9 cellular contexts compared by ENCODE assay signal in genomic region chr5:149358818-149359217, GRCh38. TPM values are rescaled to one million over a fixed set of nuclear protein-coding genes. Genes with fewer than 3 reads are reported as not detected.
DNase-seq lines count a peak whose midpoint lies in the region; ATAC-seq, FAIRE-seq and TF ChIP-seq lines count a peak whose summit lies in the region.
"Had no signal": no experiment of that assay in that cellular context is flagged by ENCODE, and none has a peak within 500 bp of the region (broad histone marks: within the 10 kb centered on the region; RNA-seq: fewer than 3 reads in every experiment).

No MANE protein-coding gene starts in this region.

- BruUV-seq in PC-9 (replicated peaks; lab: Mats Ljungman, UMichigan): no TSS peak

- H3K27ac Mint-ChIP-seq in endodermal cell: no peak overlapping the region

- H3K9me3 ChIP-seq in GM23248 (ENCODE audit: low read depth) (no peaks in the 10 kb centered on the region), PC-9 (ENCODE audit: insufficient read depth, low read depth) (no peaks in the 10 kb centered on the region), endodermal cell (ENCODE audit: control insufficient read depth, low read length) (no peaks in the 10 kb centered on the region), parathyroid adenoma (ENCODE audit: control insufficient read depth, low read length) (no peaks in the 10 kb centered on the region)

- H3K36me3 Mint-ChIP-seq in endodermal cell (ENCODE audit: low read depth): peaks cover 15% of the 10 kb centered on the region

- H3K27ac ChIP-seq in GM23248: no peak overlapping the region
- no peak overlapping the region for H3K27ac ChIP-seq in PC-9
- no peak overlapping the region for H3K27ac ChIP-seq in endodermal cell (ENCODE audit: low read depth, low read length)
- no peak overlapping the region for H3K27ac ChIP-seq in parathyroid adenoma

- CTCF ChIA-PET in PC-9 (lab: Charles Lee): interaction anchor here (0.7 to 1.7 kb wide), 2 partner anchors 13 to 538 kb away, joined by 3 to 7 read pairs; no protein-coding TSS in a partner anchor

- POLR2A ChIA-PET in PC-9 (lab: Charles Lee; ENCODE audit: unreplicated experiment): interaction anchor here (0.6 kb wide), 1 partner anchor 32 kb away, joined by 4 read pairs; no protein-coding TSS in a partner anchor

- intact Hi-C loops in PC-9 (cut with micrococcal nuclease; ENCODE audit: unreplicated experiment): loop anchor here (5.0 kb wide), 1 partner anchor 37 kb away; no protein-coding TSS in a partner anchor

- no peaks in the 10 kb centered on the region for H3K9me3 Mint-ChIP-seq in endodermal cell

- H3K9ac ChIP-seq in GM23248 (peak overlapping the region; percentile 79; the same call in 1 of the 2 replicates), endodermal cell (ENCODE audit: extremely low read depth, low read length, poor library complexity, severe bottlenecking) (no peak overlapping the region), parathyroid adenoma (no peak overlapping the region)

- 0 out of 2 replicates have a peak, but pooled peaks cover 2% of the 10 kb centered on the region for H3K4me1 ChIP-seq in GM23248 (ENCODE audit: insufficient read depth)
- peaks cover 14% of the 10 kb centered on the region; the same call in 1 of the 2 replicates for H3K4me1 ChIP-seq in PC-9 (replicated peaks; ENCODE audit: insufficient read depth)
- H3K4me1 ChIP-seq in endodermal cell (ENCODE audit: control insufficient read depth, insufficient read depth, low read length): no peaks in the 10 kb centered on the region
- H3K4me1 ChIP-seq in parathyroid adenoma: peaks cover 9% of the 10 kb centered on the region

- H3K4me3 ChIP-seq in GM23248: peak overlapping the region; percentile 91
- H3K4me3 ChIP-seq in PC-9: peak overlapping the region; percentile 86
- peak overlapping the region; percentile 81 for H3K4me3 ChIP-seq in endodermal cell (ENCODE audit: low read length)
- H3K4me3 ChIP-seq in parathyroid adenoma (ENCODE audit: low read depth, low read length): peak overlapping the region; percentile 75

- 71 to 73% methylated on average over 8 of the region's 8 CpGs for WGBS in GM23248 (ENCODE audit: low coverage in 1 of 2, low lambda C conversion rate in 2 of 2, missing lambda C conversion rate in 2 of 2), 2 experiments
- 87 to 94% methylated on average over 3 to 8 of the region's 8 CpGs for WGBS in endodermal cell (ENCODE audit: insufficient coverage in 1 of 2, insufficient read length in 1 of 2), 2 experiments

- H3K9me2 ChIP-seq in GM23248 (ENCODE audit: insufficient read depth) (no peaks in the 10 kb centered on the region), PC-9 (ENCODE audit: insufficient read depth) (no peaks in the 10 kb centered on the region)

- peak overlapping the region; percentile 81 for H3K4me3 Mint-ChIP-seq in endodermal cell

- no peak for ATAC-seq in GM18873 (IDR thresholded peaks at IDR 0.05; ENCODE audit: low FRiP score, unreplicated experiment)
- ATAC-seq in HG03469 (IDR thresholded peaks at IDR 0.05; ENCODE audit: unreplicated experiment): no peak

- FAIRE-seq in GM19239 (lab: Jason Lieb, UNC): no peak

- H3K36me3 ChIP-seq in GM23248 (ENCODE audit: low read depth) (peaks cover 10% of the 10 kb centered on the region), PC-9 (ENCODE audit: low read depth) (no peaks in the 10 kb centered on the region), endodermal cell (ENCODE audit: control insufficient read depth, insufficient read depth, low read length) (peaks cover 8% of the 10 kb centered on the region), parathyroid adenoma (ENCODE audit: control insufficient read depth, insufficient read depth, low read length) (no peaks in the 10 kb centered on the region)

- H2AFZ ChIP-seq in GM23248: peak overlapping the region; percentile 93
- H2AFZ ChIP-seq in PC-9: peak overlapping the region; percentile 97; the same call in 1 of the 2 replicates
- peak overlapping the region; percentile 86 for H2AFZ ChIP-seq in parathyroid adenoma

- TF ChIP-seq CTCF in PC-9 (conservative IDR thresholded peaks at IDR 0.05) (no peak), endodermal cell (conservative IDR thresholded peaks at IDR 0.05) (no peak), parathyroid adenoma (IDR thresholded peaks at IDR 0.05) (no peak)

- H4K20me1 ChIP-seq in GM23248 (ENCODE audit: insufficient read depth) (no peaks in the 10 kb centered on the region), PC-9 (ENCODE audit: insufficient read depth) (0 out of 2 replicates have a peak, but pooled peaks cover 5% of the 10 kb centered on the region)

- in situ Hi-C loops in GM23248 (cut with MboI): no loop called here

- H3K27me3 ChIP-seq in GM23248 (replicated peaks; ENCODE audit: insufficient read depth) (no peaks in the 10 kb centered on the region), PC-9 (ENCODE audit: insufficient read depth, low read depth) (no peaks in the 10 kb centered on the region), endodermal cell (ENCODE audit: control insufficient read depth, insufficient read depth, low read length, poor library complexity, severe bottlenecking) (peaks cover 28% of the 10 kb centered on the region), parathyroid adenoma (ENCODE audit: control insufficient read depth, insufficient read depth, low read length) (no peaks in the 10 kb centered on the region)

- H3K4me2 ChIP-seq in GM23248 (ENCODE audit: unreplicated experiment): no peak overlapping the region
- H3K4me2 ChIP-seq in PC-9: peak overlapping the region; percentile 95
- peak overlapping the region; percentile 84 for H3K4me2 ChIP-seq in parathyroid adenoma (ENCODE audit: low read length)

- DNase-seq in GM23248 (peak; percentile 47), PC-9 (no peak), endodermal cell (peak; percentile 21), GM19239 (ENCODE audit: insufficient read length, low spot score) (no peak), glomerular visceral epithelial cell (ENCODE audit: extremely low spot score) (no peak)
- DNase-seq: NCI-H2107 had no signal

- H3K4me1 Mint-ChIP-seq in endodermal cell: peaks cover 4% of the 10 kb centered on the region

- no peaks in the 10 kb centered on the region for H3K79me2 ChIP-seq in GM23248 (ENCODE audit: insufficient read depth)
- H3K79me2 ChIP-seq in PC-9 (ENCODE audit: low read depth): no peaks in the 10 kb centered on the region
- no peaks in the 10 kb centered on the region for H3K79me2 ChIP-seq in parathyroid adenoma

- peaks cover 18% of the 10 kb centered on the region for H3K27me3 Mint-ChIP-seq in endodermal cell (ENCODE audit: insufficient read depth)

- H3F3A ChIP-seq in GM23248 (ENCODE audit: insufficient read depth): peaks cover 26% of the 10 kb centered on the region
- peaks cover 32% of the 10 kb centered on the region for H3F3A ChIP-seq in PC-9 (ENCODE audit: insufficient read depth, low read depth)

RNA-seq across cellular contexts. Expression of gene PCYOX1L, which starts 1.0 kb away (rescaled TPM):
- total RNA-seq in GM23248 (2014; rRNA removed; shearing (Covaris generic)): 10.7 and 12.6 TPM in 2 replicates
- polyA plus RNA-seq in GM23248 (2016; fragmentation: Nextera tagmentation; extraction: Ambion mirVana): 10.4 and 10.5 TPM in 2 replicates
- total RNA-seq in PC-9 (2021) (7.4 and 8.3 TPM in 2 replicates), endodermal cell (10 to 100 TPM; 11.1 to 11.7 TPM)
- polyA plus RNA-seq in endodermal cell (2013, experiment 1 of 2): 16.1 TPM
- polyA plus RNA-seq in endodermal cell (2013, experiment 2 of 2): 13.6 TPM

RNA-seq across cellular contexts. Expression of gene GRPEL2, which starts 13.5 kb away (rescaled TPM):
- total RNA-seq in GM23248 (2014; rRNA removed; shearing (Covaris generic)): 26.3 and 27.0 TPM in 2 replicates
- polyA plus RNA-seq in GM23248 (2016; fragmentation: Nextera tagmentation; extraction: Ambion mirVana): 17.0 and 19.5 TPM in 2 replicates
- total RNA-seq in PC-9 (2021) (32.4 and 36.9 TPM in 2 replicates), endodermal cell (10 to 100 TPM; 26.2 to 31.6 TPM)
- 12.4 TPM for polyA plus RNA-seq in endodermal cell (2013, experiment 1 of 2)
- polyA plus RNA-seq in endodermal cell (2013, experiment 2 of 2): 11.6 TPM

RNA-seq across cellular contexts. Expression of gene IL17B, which starts 20.3 kb away (rescaled TPM):
- not detected in 2 replicates for total RNA-seq in GM23248 (2014; rRNA removed; shearing (Covaris generic))
- polyA plus RNA-seq in GM23248 (2016; fragmentation: Nextera tagmentation; extraction: Ambion mirVana): 0.29 and 0.43 TPM in 2 replicates
- total RNA-seq in PC-9 (2021) (not detected in 2 replicates), endodermal cell (not detected)
- not detected for polyA plus RNA-seq in endodermal cell (2013, experiment 1 of 2)
- not detected for polyA plus RNA-seq in endodermal cell (2013, experiment 2 of 2)

Comparison
In these comparisons a context has a peak if more than half of its experiments do, and no peak if none do; other contexts are left out.
1. DNase-seq: peak in GM23248 (single experiment) and endodermal cell (single experiment); none in PC-9 (0 of 2), GM19239 (single experiment) and glomerular visceral epithelial cell (single experiment).
2. Peak in every context shown above with its lines, with median percentiles within 50 percentile points of each other: H2AFZ ChIP-seq and H3K4me3 ChIP-seq.